19 cellular contexts compared by ENCODE assay signal in the genomic region with DNA sequence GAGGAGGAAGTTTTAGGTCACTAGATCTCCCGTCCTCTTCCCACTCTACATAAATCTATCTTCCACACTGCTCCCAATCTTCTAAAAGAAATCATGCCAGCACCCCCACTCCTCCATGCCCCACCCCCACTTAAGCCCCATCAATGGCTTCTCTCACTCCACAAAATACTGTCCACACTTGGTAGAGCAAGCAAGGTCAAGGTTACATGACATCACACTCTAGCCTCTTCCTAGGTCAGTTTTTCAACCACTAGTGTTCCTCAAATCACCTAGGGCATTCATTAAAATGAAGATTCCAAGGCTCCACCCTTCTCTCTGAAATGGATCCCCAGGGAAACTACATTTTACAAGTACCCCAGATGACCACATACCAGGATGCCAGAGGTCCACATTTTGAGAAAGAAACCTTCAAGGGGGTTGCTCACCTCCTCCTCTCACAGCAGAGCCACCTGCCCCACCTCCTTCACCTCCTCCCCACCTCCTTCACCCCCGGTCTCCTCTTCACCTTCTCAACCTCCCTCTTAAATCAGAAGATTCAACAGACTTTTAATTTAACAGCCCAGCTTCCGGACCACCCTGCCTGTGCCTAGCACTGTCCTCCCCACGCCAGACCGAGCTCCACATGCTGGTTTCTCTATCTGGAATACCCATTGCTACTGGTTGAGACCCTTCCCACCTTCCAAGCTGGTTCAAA. TPM values are rescaled to one million over a fixed set of nuclear protein-coding genes. Genes with fewer than 3 reads are reported as not detected.
A peak's percentile ranks its signal among the peaks of the same experiment; 100 is the strongest.
DNase-seq lines count a peak whose midpoint lies in the region; ATAC-seq and TF ChIP-seq lines count a peak whose summit lies in the region.
"Had no signal": no experiment of that assay in that cellular context is flagged by ENCODE, and none has a peak within 500 bp of the region (broad histone marks: within the 10 kb centered on the region; RNA-seq: fewer than 3 reads in every experiment).

No MANE protein-coding gene starts in this region.

- peaks cover 74% of the 10 kb centered on the region for H4K20me1 ChIP-seq in BLaER1

- DNase-seq in T-cell (no peak), A673 (ENCODE audit: low spot score) (no peak), HuH-7.5 (ENCODE audit: low spot score) (no peak), occipital lobe (lab: John Stamatoyannopoulos, UW) (no peak), NCI-H2081 (lab: John Stamatoyannopoulos, UW) (no peak)
- no peak for DNase-seq in naive thymus-derived CD8-positive, alpha-beta T cell
- DNase-seq: activated CD8-positive, alpha-beta T cell treated with anti-CD3 and anti-CD28 coated beads, Interleukin-2, amount 10 ng/mL, durations not matched to agents 7 days and 5 days; activated gamma-delta T cell treated with Interleukin-2 at 50 U/mL for 16 hours; dermis blood vessel endothelial cell; DMS 273 treated with DMSO at 0.1 percent for 48 hours; esophagus squamous epithelium; heart left ventricle; kidney; NCI-H187 treated with DMSO at 0.1 percent for 48 hours; NCI-H524; stimulated activated CD4-positive, alpha-beta T cell treated with anti-CD3 and anti-CD28 coated beads, Interleukin-12 subunit alpha, Interleukin-12 subunit beta, amount 100 ng/mL, for 4 hours had no signal

- H3K27me3 Mint-ChIP-seq in T-cell, result no peaks in the 10 kb centered on the region
- H3K27me3 Mint-ChIP-seq in naive thymus-derived CD8-positive, alpha-beta T cell, result no peaks in the 10 kb centered on the region

- H3K4me2 ChIP-seq in BLaER1, result peak overlapping the region; percentile 96

- peaks cover 2% of the 10 kb centered on the region for H3K36me3 Mint-ChIP-seq in T-cell
- H3K36me3 Mint-ChIP-seq in naive thymus-derived CD8-positive, alpha-beta T cell, result no peaks in the 10 kb centered on the region

- intact Hi-C loops in A673 (cut with micrococcal nuclease; ENCODE audit: unreplicated experiment), result no loop called here

- H3K27ac Mint-ChIP-seq in T-cell, result peak overlapping the region; percentile 12 to 61
- H3K27ac Mint-ChIP-seq in naive thymus-derived CD8-positive, alpha-beta T cell, result peak overlapping the region in 6 of 10 donors; percentile 20 to 87 (median 53)
- H3K27ac Mint-ChIP-seq: activated CD8-positive, alpha-beta T cell treated with anti-CD3 and anti-CD28 coated beads, Interleukin-2, amount 10 ng/mL, durations not matched to agents 7 days and 5 days had no signal

- ATAC-seq in T-cell (replicated peaks in 1 of 4), result no peak
- no peak for ATAC-seq in naive thymus-derived CD8-positive, alpha-beta T cell
- ATAC-seq: activated CD8-positive, alpha-beta T cell treated with anti-CD3 and anti-CD28 coated beads, Interleukin-2, amount 10 ng/mL, durations not matched to agents 7 days and 5 days; heart left ventricle; Panc1 had no signal

- peak overlapping the region in 1 of 3 donors; percentile 8 for H3K4me3 Mint-ChIP-seq in T-cell
- peak overlapping the region in 6 of 10 donors; percentile 25 to 63 (median 42) for H3K4me3 Mint-ChIP-seq in naive thymus-derived CD8-positive, alpha-beta T cell
- H3K4me3 Mint-ChIP-seq: activated CD8-positive, alpha-beta T cell treated with anti-CD3 and anti-CD28 coated beads, Interleukin-2, amount 10 ng/mL, durations not matched to agents 7 days and 5 days had no signal

- TF ChIP-seq CTCF in GM12875 (IDR thresholded peaks at IDR 0.05; ENCODE audit: borderline replicate concordance, insufficient read depth, low read depth, low read length), result no peak
- no peak for TF ChIP-seq CTCF in A673 (conservative IDR thresholded peaks at IDR 0.05; ENCODE audit: low read depth, low read length)

- H3K9me3 ChIP-seq in BLaER1 (no peaks in the 10 kb centered on the region), A673 (ENCODE audit: low read depth, low read length, poor library complexity, severe bottlenecking) (no peaks in the 10 kb centered on the region)
- H3K9me3 ChIP-seq: esophagus squamous epithelium, heart left ventricle had no signal

- peaks cover 46 to 50% (median 48%) of the 10 kb centered on the region in 3 donors for H3K4me1 Mint-ChIP-seq in T-cell
- peaks cover 30 to 57% (median 49%) of the 10 kb centered on the region in 4 donors for H3K4me1 Mint-ChIP-seq in naive thymus-derived CD8-positive, alpha-beta T cell

- H3K4me3 ChIP-seq in BLaER1, result no peak overlapping the region
- H3K4me3 ChIP-seq in GM12875 (ENCODE audit: low read depth, low read length), result peak overlapping the region; percentile 26
- no peak overlapping the region for H3K4me3 ChIP-seq in A673 (ENCODE audit: low read depth, low read length, poor library complexity, severe bottlenecking)
- H3K4me3 ChIP-seq: esophagus squamous epithelium had no signal

- peaks cover 41% of the 10 kb centered on the region for H3K4me1 ChIP-seq in BLaER1
- peaks cover 24% of the 10 kb centered on the region for H3K4me1 ChIP-seq in A673 (ENCODE audit: insufficient read depth, low read length, poor library complexity, severe bottlenecking)

- H3K9me3 Mint-ChIP-seq in T-cell, result no peaks in the 10 kb centered on the region
- no peaks in the 10 kb centered on the region for H3K9me3 Mint-ChIP-seq in naive thymus-derived CD8-positive, alpha-beta T cell

- H3K36me3 ChIP-seq in BLaER1, result no peaks in the 10 kb centered on the region
- H3K36me3 ChIP-seq in A673 (ENCODE audit: insufficient read depth, low read length, poor library complexity, severe bottlenecking), result no peaks in the 10 kb centered on the region
- H3K36me3 ChIP-seq: esophagus squamous epithelium, heart left ventricle had no signal

- no peaks in the 10 kb centered on the region for H3K27me3 ChIP-seq in BLaER1
- no peaks in the 10 kb centered on the region for H3K27me3 ChIP-seq in A673 (replicated peaks; ENCODE audit: insufficient read depth, low read depth, low read length, poor library complexity)
- H3K27me3 ChIP-seq: esophagus squamous epithelium, heart left ventricle had no signal

- POLR2A ChIA-PET in T-cell (lab: Charles Lee), result no interaction called here
- POLR2A ChIA-PET in naive thymus-derived CD8-positive, alpha-beta T cell (lab: Charles Lee), result no interaction called here
- POLR2A ChIA-PET in A673 (lab: Charles Lee; ENCODE audit: low non-redundant PET), result no interaction called here

- H3K9ac ChIP-seq in BLaER1, result no peak overlapping the region

- no TSS peak for BruUV-seq in A673 (replicated peaks; lab: Mats Ljungman, UMichigan)

- 0 out of 2 replicates have a peak overlapping the region, but pooled peaks have one; percentile 2 for H3K27ac ChIP-seq in BLaER1
- H3K27ac ChIP-seq in A673 (ENCODE audit: low read depth, low read length, poor library complexity, severe bottlenecking), result no peak overlapping the region
- H3K27ac ChIP-seq: heart left ventricle had no signal

- CTCF ChIA-PET in T-cell (lab: Charles Lee) (no interaction called here), A673 (lab: Charles Lee) (no interaction called here)

RNA-seq across cellular contexts. Expression of a gene that starts 3.2 kb away (rescaled TPM):
- 10 to 100 TPM; 60.4 to 71.9 (median 68.4) TPM for total RNA-seq in T-cell
- total RNA-seq in naive thymus-derived CD8-positive, alpha-beta T cell, result 10 to 100 TPM; 74.0 to 83.0 TPM
- polyA plus RNA-seq in naive thymus-derived CD8-positive, alpha-beta T cell, result 10 to 100 TPM; 24.2 to 38.4 (median 36.2) TPM
- 48.1 and 51.3 TPM in 2 replicates for total RNA-seq in A673 (2021)
- total RNA-seq in occipital lobe, result 266 TPM

RNA-seq across cellular contexts. Expression of a gene that starts 29.0 kb away (rescaled TPM):
- total RNA-seq in T-cell, result 10 to 100 TPM; 90.0 to 98.8 (median 98.4) TPM
- total RNA-seq in naive thymus-derived CD8-positive, alpha-beta T cell, result 100 to 1,000 TPM; 111 to 118 TPM
- polyA plus RNA-seq in naive thymus-derived CD8-positive, alpha-beta T cell, result 10 to 100 TPM; 55.5 to 74.1 (median 71.8) TPM
- total RNA-seq in A673 (2021), result 220 and 231 TPM in 2 replicates
- 287 TPM for total RNA-seq in occipital lobe

RNA-seq across cellular contexts. Expression of a gene that starts 29.2 kb away (rescaled TPM):
- total RNA-seq in T-cell (10 to 100 TPM; 18.1 to 49.9 (median 47.5) TPM), A673 (2021) (68.4 and 78.1 TPM in 2 replicates), occipital lobe (42.9 TPM)
- total RNA-seq in naive thymus-derived CD8-positive, alpha-beta T cell, result 10 to 100 TPM; 48.0 to 55.0 TPM
- polyA plus RNA-seq in naive thymus-derived CD8-positive, alpha-beta T cell, result 100 to 1,000 TPM in 2 of 3 donors, 10 to 100 TPM in 1; 94.1 to 109 (median 103) TPM
